Comparison of ENCODE assay signal across 12 cellular contexts in the genomic region with DNA sequence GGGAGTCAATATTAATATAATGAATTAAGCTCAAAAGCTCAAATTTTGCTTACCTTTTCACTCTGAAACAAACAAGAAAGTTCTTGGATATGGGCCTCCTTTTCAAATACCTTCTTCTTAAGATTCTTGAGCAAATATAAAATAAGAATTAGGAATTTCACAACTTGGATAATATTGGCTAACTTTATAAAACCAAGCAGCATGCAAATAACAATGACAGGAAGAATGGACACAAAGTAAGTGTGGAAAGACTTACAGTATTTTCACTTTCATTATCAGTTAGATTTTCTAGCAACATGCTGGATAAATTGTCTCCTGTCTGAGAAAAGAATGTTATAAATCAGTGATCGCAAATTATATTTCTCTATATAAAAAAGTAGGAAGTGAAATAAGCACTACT. TPM values are rescaled to one million over a fixed set of nuclear protein-coding genes. Genes with fewer than 3 reads are reported as not detected.
DNase-seq lines count a peak whose midpoint lies in the region; ATAC-seq and TF ChIP-seq lines count a peak whose summit lies in the region.
"Had no signal": no experiment of that assay in that cellular context is flagged by ENCODE, and none has a peak within 500 bp of the region (broad histone marks: within the 10 kb centered on the region; RNA-seq: fewer than 3 reads in every experiment).

No MANE protein-coding gene starts in this region.

- TF ChIP-seq CTCF in sigmoid colon (IDR thresholded peaks at IDR 0.05), result no peak

- H3K36me3 ChIP-seq in mesenchymal stem cell (ENCODE audit: control insufficient read depth in 1 of 2, insufficient read depth in 2 of 2, low read depth in 1 of 2, low read length in 2 of 2) (peaks cover 0 to 26% of the 10 kb centered on the region in 2 experiments), sigmoid colon (no peaks in the 10 kb centered on the region)

- peaks cover 6% of the 10 kb centered on the region for H3K9me3 Mint-ChIP-seq in T-helper 1 cell treated with Interleukin-12 subunit alpha and Interleukin-12 subunit beta and Interleukin-4 antibody, amounts not matched to agents 30 μg/mL and 1 μg/mL, for 36 hours

- H2BK5ac ChIP-seq in mesenchymal stem cell (ENCODE audit: low read depth, low read length, poor library complexity, severe bottlenecking), result no peak overlapping the region

- H3K9me3 ChIP-seq in mesenchymal stem cell (ENCODE audit: control insufficient read depth, low read length), result no peaks in the 10 kb centered on the region
- H3K9me3 ChIP-seq in sigmoid colon, result no peaks in the 10 kb centered on the region
- H3K9me3 ChIP-seq: A549 had no signal

- no peak overlapping the region for H2AK5ac ChIP-seq in mesenchymal stem cell (ENCODE audit: low read length, severe bottlenecking)

- peak overlapping the region in 1 of 2 experiments; percentile 54 for H3K4me3 ChIP-seq in mesenchymal stem cell (ENCODE audit: insufficient read depth in 1 of 2, low read depth in 1 of 2, low read length in 2 of 2)
- H3K4me3 ChIP-seq in sigmoid colon, result peak overlapping the region in 2 of 4 donors; percentile 11 to 15
- H3K4me3 ChIP-seq: A549 had no signal

- H3K23ac ChIP-seq in mesenchymal stem cell (ENCODE audit: low read length in 2 of 2), result no peak overlapping the region

- WGBS in mesenchymal stem cell, result no CpG with 5 or more reads among the region's 1 CpG
- 55 to 78% methylated on average over 1 of the region's 1 CpG for WGBS in sigmoid colon, 2 donors

- TF ChIP-seq EP300 in sigmoid colon (IDR thresholded peaks at IDR 0.05), result no peak

- H3K4ac ChIP-seq in mesenchymal stem cell (ENCODE audit: low read depth in 1 of 2, low read length in 2 of 2), result no peak overlapping the region

- no peak overlapping the region for H3K4me2 ChIP-seq in mesenchymal stem cell (ENCODE audit: low read length, poor library complexity, severe bottlenecking)
- H3K4me2 ChIP-seq: A549 had no signal

- H3K36me3 Mint-ChIP-seq in T-helper 1 cell treated with Interleukin-12 subunit alpha and Interleukin-12 subunit beta and Interleukin-4 antibody, amounts not matched to agents 30 μg/mL and 1 μg/mL, for 36 hours (ENCODE audit: low read depth), result peaks cover 16% of the 10 kb centered on the region

- H2AFZ ChIP-seq in mesenchymal stem cell (ENCODE audit: low read depth, low read length), result no peak overlapping the region

- ATAC-seq in GM21717 (IDR thresholded peaks at IDR 0.05; ENCODE audit: unreplicated experiment), result peak; percentile 62
- ATAC-seq: A549, WTC11 had no signal

- peak overlapping the region; percentile 83 for H3K9ac ChIP-seq in mesenchymal stem cell (ENCODE audit: low read length)

- H2BK15ac ChIP-seq in mesenchymal stem cell (ENCODE audit: low read depth, poor library complexity, severe bottlenecking), result no peak overlapping the region

- peaks cover 2% of the 10 kb centered on the region for H3K4me1 Mint-ChIP-seq in T-helper 1 cell treated with Interleukin-12 subunit alpha and Interleukin-12 subunit beta and Interleukin-4 antibody, amounts not matched to agents 30 μg/mL and 1 μg/mL, for 36 hours (ENCODE audit: low read depth)
- H3K4me1 Mint-ChIP-seq: WTC11 had no signal

- H3K27me3 ChIP-seq in mesenchymal stem cell (ENCODE audit: control insufficient read depth in 1 of 2, insufficient read depth in 1 of 2, low read length in 2 of 2) (no peaks in the 10 kb centered on the region), sigmoid colon (no peaks in the 10 kb centered on the region)

- no peak for TF ChIP-seq POLR2A in sigmoid colon (IDR thresholded peaks at IDR 0.05)

- intact Hi-C loops in sigmoid colon (cut with DNase I), result loop anchor here (5.0 to 10.0 kb wide), 2 partner anchors 534 to 702 kb away; no protein-coding TSS in a partner anchor

- no peak overlapping the region for H3K27ac Mint-ChIP-seq in T-helper 1 cell treated with Interleukin-12 subunit alpha and Interleukin-12 subunit beta and Interleukin-4 antibody, amounts not matched to agents 30 μg/mL and 1 μg/mL, for 36 hours
- H3K27ac Mint-ChIP-seq: WTC11 had no signal

- peak overlapping the region; percentile 28 for H3K4me3 Mint-ChIP-seq in T-helper 1 cell treated with Interleukin-12 subunit alpha and Interleukin-12 subunit beta and Interleukin-4 antibody, amounts not matched to agents 30 μg/mL and 1 μg/mL, for 36 hours
- H3K4me3 Mint-ChIP-seq: WTC11 had no signal

- no peak overlapping the region for H2BK12ac ChIP-seq in mesenchymal stem cell (ENCODE audit: low read length in 2 of 2)

- no peak overlapping the region for H3K18ac ChIP-seq in mesenchymal stem cell (ENCODE audit: low read depth in 1 of 2, low read length in 2 of 2)

- no peak overlapping the region for H2BK120ac ChIP-seq in mesenchymal stem cell (ENCODE audit: low read depth, low read length)

- no peak overlapping the region for H3K14ac ChIP-seq in mesenchymal stem cell (ENCODE audit: low read length in 2 of 2)

- no peak overlapping the region for H4K91ac ChIP-seq in mesenchymal stem cell (ENCODE audit: low read length)

- peaks cover 6% of the 10 kb centered on the region for H3K79me1 ChIP-seq in mesenchymal stem cell (replicated peaks; ENCODE audit: low read length, poor library complexity, severe bottlenecking)

- no peaks in the 10 kb centered on the region for H3K4me1 ChIP-seq in mesenchymal stem cell (ENCODE audit: control insufficient read depth, insufficient read depth, low read depth, low read length)
- H3K4me1 ChIP-seq in sigmoid colon, result peaks cover 0 to 21% (median 0%) of the 10 kb centered on the region in 4 donors
- H3K4me1 ChIP-seq: A549 had no signal

- H3K27ac ChIP-seq in mesenchymal stem cell (ENCODE audit: low read length, poor library complexity, severe bottlenecking) (no peak overlapping the region), sigmoid colon (peak overlapping the region in 2 of 4 donors; percentile 25 to 29)
- H3K27ac ChIP-seq: A549, HL-60 had no signal

- DNase-seq in T-helper 1 cell, result no peak
- peak; percentile 68 for DNase-seq in OCI-M1 (lab: John Stamatoyannopoulos, UW)
- DNase-seq in mesenchymal stem cell, result peak; percentile 26
- no peak for DNase-seq in germinal center (ENCODE audit: low spot score)
- no peak for DNase-seq in SIG-M5 (lab: John Stamatoyannopoulos, UW)
- no peak for DNase-seq in sigmoid colon
- DNase-seq: NCI-H510A had no signal

- no peaks in the 10 kb centered on the region for H3K27me3 Mint-ChIP-seq in T-helper 1 cell treated with Interleukin-12 subunit alpha and Interleukin-12 subunit beta and Interleukin-4 antibody, amounts not matched to agents 30 μg/mL and 1 μg/mL, for 36 hours (ENCODE audit: low read depth)

- H4K8ac ChIP-seq in mesenchymal stem cell (ENCODE audit: low read length), result no peak overlapping the region

RNA-seq across cellular contexts. Expression of a gene that starts 13.2 kb away (rescaled TPM):
- polyA plus RNA-seq in mesenchymal stem cell (2013, experiment 1 of 2), result 45.9 TPM
- polyA plus RNA-seq in mesenchymal stem cell (2013, experiment 2 of 2), result 50.5 TPM
- 10 to 100 TPM; 27.8 to 55.1 (median 30.2) TPM for total RNA-seq in sigmoid colon
- polyA plus RNA-seq in sigmoid colon, result 10 to 100 TPM; 14.4 to 27.2 (median 16.2) TPM

RNA-seq across cellular contexts. Expression of a gene that starts 41.1 kb away (rescaled TPM):
- polyA plus RNA-seq in mesenchymal stem cell (2013, experiment 1 of 2), result 0.21 TPM
- polyA plus RNA-seq in mesenchymal stem cell (2013, experiment 2 of 2), result 0.22 TPM
- total RNA-seq in sigmoid colon, result not detected
- 1 to 10 TPM in 1 of 3 donors, under 1 TPM in 2; 0.60 to 2.1 (median 0.60) TPM for polyA plus RNA-seq in sigmoid colon

Comparison
In these comparisons a context has a peak if more than half of its experiments do, and no peak if none do; other contexts are left out.
1. DNase-seq: peak in OCI-M1 (single experiment) and mesenchymal stem cell (single experiment); none in T-helper 1 cell (0 of 5), germinal center (single experiment), SIG-M5 (single experiment) and sigmoid colon (single experiment).